In the genomic region with DNA sequence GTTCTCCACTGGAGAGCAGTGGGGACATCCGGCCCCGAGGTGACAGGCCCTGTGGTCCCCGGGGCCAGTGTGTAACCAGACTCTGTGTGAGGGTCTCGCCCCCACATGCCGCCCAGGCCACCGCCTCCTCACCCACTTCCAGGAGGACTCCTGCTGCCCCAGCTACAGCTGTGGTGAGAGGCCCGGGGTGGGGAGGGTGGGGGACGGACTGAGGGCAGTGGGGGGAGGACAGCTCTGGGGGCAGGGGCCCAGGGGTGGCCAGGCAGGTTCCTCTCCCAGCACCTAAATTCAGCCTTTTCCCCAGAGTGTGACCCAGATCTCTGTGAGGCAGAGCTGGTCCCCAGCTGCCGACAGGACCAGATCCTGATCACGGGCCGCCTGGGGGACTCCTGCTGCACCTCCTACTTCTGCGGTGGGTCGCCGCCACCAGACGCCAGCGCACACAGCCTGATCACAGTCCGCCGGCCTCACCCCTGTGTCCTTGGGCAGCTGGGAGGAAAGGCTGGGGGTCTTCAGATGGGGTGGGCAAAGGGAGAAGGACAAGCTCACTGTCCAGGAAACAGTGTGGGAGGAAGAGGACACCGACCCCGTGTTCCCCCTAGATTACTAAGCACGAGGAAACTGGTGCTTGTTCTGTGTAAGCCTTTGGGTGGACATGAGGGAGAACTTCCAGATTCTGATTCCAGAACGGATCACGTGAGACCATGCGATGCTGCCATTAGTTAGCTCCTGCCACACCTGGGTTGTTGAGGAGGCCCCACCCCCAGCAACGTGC, we compare ENCODE assay signal across 1 cellular context.
TF ChIP-seq lines count a peak whose summit lies in the region.

No MANE protein-coding gene starts in this region.

TF ChIP-seq in H1, 55 proteins besides CTCF, POLR2A, EP300 and RAD21:
- no peak for TF ChIP-seq SIN3A (conservative IDR thresholded peaks at IDR 0.05 in 1 of 2, IDR thresholded peaks at IDR 0.05 in 1 of 2; ENCODE audit: low read depth in 1 of 2, low read length in 2 of 2)
- TF ChIP-seq FOSL1 (IDR thresholded peaks at IDR 0.05; ENCODE audit: insufficient read depth, low read depth, low read length) = no peak
- TF ChIP-seq RNF2 (IDR thresholded peaks at IDR 0.05; ENCODE audit: borderline replicate concordance, low read depth, low read length, missing control alignments, poor library complexity, severe bottlenecking) = no peak
- no peak for TF ChIP-seq BCL11A (IDR thresholded peaks at IDR 0.05; ENCODE audit: low read depth in 2 of 2, low read length in 2 of 2)
- TF ChIP-seq, protein P1, sequence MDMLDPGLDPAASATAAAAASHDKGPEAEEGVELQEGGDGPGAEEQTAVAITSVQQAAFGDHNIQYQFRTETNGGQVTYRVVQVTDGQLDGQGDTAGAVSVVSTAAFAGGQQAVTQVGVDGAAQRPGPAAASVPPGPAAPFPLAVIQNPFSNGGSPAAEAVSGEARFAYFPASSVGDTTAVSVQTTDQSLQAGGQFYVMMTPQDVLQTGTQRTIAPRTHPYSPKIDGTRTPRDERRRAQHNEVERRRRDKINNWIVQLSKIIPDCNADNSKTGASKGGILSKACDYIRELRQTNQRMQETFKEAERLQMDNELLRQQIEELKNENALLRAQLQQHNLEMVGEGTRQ (IDR thresholded peaks at IDR 0.05; ENCODE audit: low read length) = no peak
- TF ChIP-seq GTF2F1 (IDR thresholded peaks at IDR 0.05; ENCODE audit: borderline replicate concordance, low read depth, low read length) = no peak
- TF ChIP-seq RXRA (IDR thresholded peaks at IDR 0.05; ENCODE audit: insufficient read depth, low read depth, low read length) = no peak
- no peak for TF ChIP-seq ZNF274 (IDR thresholded peaks at IDR 0.05; ENCODE audit: borderline replicate concordance, extremely low read depth, low read length)
- no peak for TF ChIP-seq KDM4A (IDR thresholded peaks at IDR 0.05; ENCODE audit: low read depth, low read length, severe bottlenecking)
- TF ChIP-seq, protein P2, sequence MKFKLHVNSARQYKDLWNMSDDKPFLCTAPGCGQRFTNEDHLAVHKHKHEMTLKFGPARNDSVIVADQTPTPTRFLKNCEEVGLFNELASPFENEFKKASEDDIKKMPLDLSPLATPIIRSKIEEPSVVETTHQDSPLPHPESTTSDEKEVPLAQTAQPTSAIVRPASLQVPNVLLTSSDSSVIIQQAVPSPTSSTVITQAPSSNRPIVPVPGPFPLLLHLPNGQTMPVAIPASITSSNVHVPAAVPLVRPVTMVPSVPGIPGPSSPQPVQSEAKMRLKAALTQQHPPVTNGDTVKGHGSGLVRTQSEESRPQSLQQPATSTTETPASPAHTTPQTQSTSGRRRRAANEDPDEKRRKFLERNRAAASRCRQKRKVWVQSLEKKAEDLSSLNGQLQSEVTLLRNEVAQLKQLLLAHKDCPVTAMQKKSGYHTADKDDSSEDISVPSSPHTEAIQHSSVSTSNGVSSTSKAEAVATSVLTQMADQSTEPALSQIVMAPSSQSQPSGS (IDR thresholded peaks at IDR 0.05; ENCODE audit: low read length) = no peak
- TF ChIP-seq RBBP5 (IDR thresholded peaks at IDR 0.05; ENCODE audit: borderline replicate concordance, low read depth, low read length) = no peak
- no peak for TF ChIP-seq TEAD4 (IDR thresholded peaks at IDR 0.05; ENCODE audit: low read depth, low read length)
- no peak for TF ChIP-seq TCF12 (IDR thresholded peaks at IDR 0.05; ENCODE audit: low read depth, low read length)
- no peak for TF ChIP-seq CBX5 (IDR thresholded peaks at IDR 0.05; ENCODE audit: low read depth, low read length)
- TF ChIP-seq JUN (IDR thresholded peaks at IDR 0.05; ENCODE audit: low read depth, low read length) = no peak
